Comparison of ENCODE assay signal across 27 cellular contexts in the genomic region with DNA sequence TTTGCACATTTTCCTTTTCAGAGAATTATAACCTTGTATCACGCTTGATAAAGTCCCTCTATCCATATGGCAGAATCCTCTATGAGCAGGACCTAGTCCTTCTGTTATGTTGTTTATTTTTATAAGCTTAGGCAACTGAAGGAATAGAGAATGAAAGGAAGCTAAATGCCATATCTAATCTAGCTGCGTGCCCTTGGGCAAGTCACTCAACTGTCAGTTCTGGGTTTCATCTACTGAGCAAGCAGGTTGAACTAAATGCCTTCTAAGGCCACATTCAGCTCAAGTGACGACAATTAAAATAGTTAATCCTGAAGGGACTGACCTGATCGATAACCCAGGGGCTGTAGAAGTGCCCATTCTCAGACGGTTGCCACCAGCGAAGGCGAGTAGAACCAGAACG.
"Had no signal": no experiment of that assay in that cellular context is flagged by ENCODE, and none has a peak within 500 bp of the region (broad histone marks: within the 10 kb centered on the region; RNA-seq: fewer than 3 reads in every experiment).

No MANE protein-coding gene starts in this region.

- H3K4me1 ChIP-seq: gastrocnemius medialis, pancreas, upper lobe of left lung, uterus had no signal

- H3K27me3 ChIP-seq: gastrocnemius medialis, hepatocyte, neutrophil, pancreas, tibial nerve, upper lobe of left lung, uterus had no signal

- DNase-seq: cerebellar nuclear complex; effector CD8-positive, alpha-beta T cell; endodermal cell; foreskin fibroblast; gastrocnemius medialis; kidney; left colon; naive B cell; pancreas; retina; stimulated activated CD4-positive, alpha-beta T cell treated with anti-CD3 and anti-CD28 coated beads, Interleukin-2, amount 100 ng/mL, for 24 hours; stimulated activated CD4-positive, alpha-beta T cell treated with anti-CD3 and anti-CD28 coated beads, Interleukin-4, amount 100 ng/mL, for 24 hours; stimulated activated naive CD4-positive, alpha-beta T cell treated with Interleukin-2 at 50 U/mL for 16 hours; stomach; upper lobe of left lung; uterus had no signal

- ATAC-seq: esophagus mucosa; gastrocnemius medialis; left colon; natural killer cell treated with Interleukin-12 subunit alpha and Interleukin-12 subunit beta and Interleukin-15 and Interleukin-18, amount 100 ng/mL, for 72 hours; pancreas; sciatic nerve; stimulated activated effector memory CD8-positive, alpha-beta T cell treated with anti-CD3 and anti-CD28 coated beads, Interleukin-12 subunit alpha, Interleukin-12 subunit beta, amount 100 ng/mL, for 72 hours had no signal

- H3K4me3 ChIP-seq: gastrocnemius medialis, hepatocyte, lung, pancreas, smooth muscle cell, stomach, thoracic aorta, tibial nerve, upper lobe of left lung, uterus had no signal

- H3K9me3 ChIP-seq: gastrocnemius medialis, neutrophil, pancreas, stomach, thoracic aorta, tibial nerve, upper lobe of left lung, uterus had no signal

- H3K36me3 ChIP-seq: gastrocnemius medialis, neutrophil, pancreas, stomach, thoracic aorta, upper lobe of left lung, uterus had no signal

- H3K27ac ChIP-seq: epithelial cell of prostate, gastrocnemius medialis, hepatocyte, neutrophil, pancreas, stomach, thoracic aorta, tibial nerve, upper lobe of left lung, uterus had no signal
